Comparison of ENCODE assay signal across 12 cellular contexts in the genomic region with DNA sequence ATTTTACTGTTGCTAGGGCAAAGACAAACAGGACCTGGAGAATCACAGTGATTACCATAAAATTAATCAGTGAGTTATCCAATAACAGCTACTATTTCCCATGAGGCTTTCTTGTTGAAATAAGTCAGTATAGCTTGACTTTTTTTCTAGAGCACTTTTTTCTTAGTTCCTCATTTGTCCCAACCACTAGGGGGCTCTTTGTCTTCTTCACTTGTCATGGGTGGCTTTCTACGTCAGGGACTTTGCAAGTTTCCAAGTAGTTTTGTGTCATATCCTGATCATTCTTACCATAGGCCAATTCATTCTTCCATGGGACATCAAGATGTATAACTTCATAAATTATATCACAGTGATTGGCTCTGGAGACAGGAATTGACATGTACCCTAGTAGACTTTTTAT.
DNase-seq lines count a peak whose midpoint lies in the region; ATAC-seq and TF ChIP-seq lines count a peak whose summit lies in the region.
"Had no signal": no experiment of that assay in that cellular context is flagged by ENCODE, and none has a peak within 500 bp of the region (broad histone marks: within the 10 kb centered on the region; RNA-seq: fewer than 3 reads in every experiment).

No MANE protein-coding gene starts in this region.

- no peaks in the 10 kb centered on the region for H3K4me1 ChIP-seq in CD4-positive, alpha-beta memory T cell (ENCODE audit: insufficient read depth, low read length)
- H3K4me1 ChIP-seq: ascending aorta, SJSA1 had no signal

- H3K27me3 Mint-ChIP-seq in CD4-positive, alpha-beta memory T cell = no peaks in the 10 kb centered on the region
- H3K27me3 Mint-ChIP-seq in activated naive CD8-positive, alpha-beta T cell treated with anti-CD3 and anti-CD28 coated beads, Interleukin-2, amount 50 U/mL, for 24 hours = no peaks in the 10 kb centered on the region
- H3K27me3 Mint-ChIP-seq: naive B cell had no signal

- TF ChIP-seq CTCF in AG10803 (conservative IDR thresholded peaks at IDR 0.05; ENCODE audit: low read length) = peak; percentile 50

- H3K4me3 Mint-ChIP-seq in CD4-positive, alpha-beta memory T cell = no peak overlapping the region
- H3K4me3 Mint-ChIP-seq in activated naive CD8-positive, alpha-beta T cell treated with anti-CD3 and anti-CD28 coated beads, Interleukin-2, amount 50 U/mL, for 24 hours = no peak overlapping the region
- H3K4me3 Mint-ChIP-seq: naive B cell had no signal

- H3K36me3 ChIP-seq in H7 (replicated peaks; ENCODE audit: control insufficient read depth, insufficient read depth, low read length) = no peaks in the 10 kb centered on the region
- no peaks in the 10 kb centered on the region for H3K36me3 ChIP-seq in CD4-positive, alpha-beta memory T cell (ENCODE audit: insufficient read depth, low read length)
- H3K36me3 ChIP-seq: ascending aorta, SJSA1 had no signal

- no peaks in the 10 kb centered on the region for H3K27me3 ChIP-seq in H7 (ENCODE audit: control insufficient read depth, insufficient read depth, low read length)
- no peaks in the 10 kb centered on the region for H3K27me3 ChIP-seq in CD4-positive, alpha-beta memory T cell (ENCODE audit: insufficient read depth, low read length)
- H3K27me3 ChIP-seq: ascending aorta, SJSA1 had no signal

- H3K27ac Mint-ChIP-seq in CD4-positive, alpha-beta memory T cell = no peak overlapping the region
- no peak overlapping the region for H3K27ac Mint-ChIP-seq in activated naive CD8-positive, alpha-beta T cell treated with anti-CD3 and anti-CD28 coated beads, Interleukin-2, amount 50 U/mL, for 24 hours
- H3K27ac Mint-ChIP-seq: naive B cell had no signal

- POLR2A ChIA-PET in CD4-positive, alpha-beta memory T cell (lab: Charles Lee; ENCODE audit: partially characterized antibody) = no interaction called here

- H3K9me3 Mint-ChIP-seq in CD4-positive, alpha-beta memory T cell = peaks cover 2 to 30% (median 19%) of the 10 kb centered on the region in 8 donors
- H3K9me3 Mint-ChIP-seq in activated naive CD8-positive, alpha-beta T cell treated with anti-CD3 and anti-CD28 coated beads, Interleukin-2, amount 50 U/mL, for 24 hours = peaks cover 12% of the 10 kb centered on the region

- peak; percentile 20 for DNase-seq in AG10803 (ENCODE audit: low read depth)
- peak; percentile 46 for DNase-seq in H7
- peak; percentile 5 for DNase-seq in SW480 (ENCODE audit: low spot score)
- DNase-seq in iPS DF 4.7 (ENCODE audit: extremely low read depth, low spot score) = peak; percentile 16
- DNase-seq in CD4-positive, alpha-beta memory T cell = no peak
- DNase-seq in activated naive CD4-positive, alpha-beta T cell treated with Interleukin-2 at 50 U/mL for 16 hours = no peak
- DNase-seq in DMS79 (lab: John Stamatoyannopoulos, UW) = no peak
- DNase-seq in activated naive CD8-positive, alpha-beta T cell treated with anti-CD3 and anti-CD28 coated beads, Interleukin-2, amount 50 U/mL, for 24 hours = no peak
- DNase-seq: naive B cell; stimulated activated naive CD8-positive, alpha-beta T cell treated with anti-CD3 and anti-CD28 coated beads, Interleukin-15, Interleukin-2, amounts not matched to agents 100 U/mL and 50 U/mL, for 24 hours had no signal

- ATAC-seq in activated naive CD8-positive, alpha-beta T cell treated with anti-CD3 and anti-CD28 coated beads, Interleukin-2, amount 50 U/mL, for 24 hours = no peak
- ATAC-seq: stimulated activated naive CD8-positive, alpha-beta T cell treated with anti-CD3 and anti-CD28 coated beads, Interleukin-15, Interleukin-2, amounts not matched to agents 100 U/mL and 50 U/mL, for 24 hours had no signal

- H3K9me3 ChIP-seq in CD4-positive, alpha-beta memory T cell (ENCODE audit: control insufficient read depth in 1 of 2, low read length in 2 of 2) = no peaks in the 10 kb centered on the region
- H3K9me3 ChIP-seq: ascending aorta, SJSA1 had no signal

- H3K36me3 Mint-ChIP-seq in CD4-positive, alpha-beta memory T cell = no peaks in the 10 kb centered on the region
- no peaks in the 10 kb centered on the region for H3K36me3 Mint-ChIP-seq in activated naive CD8-positive, alpha-beta T cell treated with anti-CD3 and anti-CD28 coated beads, Interleukin-2, amount 50 U/mL, for 24 hours (ENCODE audit: low read depth)
- H3K36me3 Mint-ChIP-seq: naive B cell had no signal

- CTCF ChIA-PET in CD4-positive, alpha-beta memory T cell (lab: Charles Lee; ENCODE audit: partially characterized antibody) = no interaction called here

- no peaks in the 10 kb centered on the region for H3K4me1 Mint-ChIP-seq in CD4-positive, alpha-beta memory T cell
- no peaks in the 10 kb centered on the region for H3K4me1 Mint-ChIP-seq in activated naive CD8-positive, alpha-beta T cell treated with anti-CD3 and anti-CD28 coated beads, Interleukin-2, amount 50 U/mL, for 24 hours
- H3K4me1 Mint-ChIP-seq: naive B cell had no signal

- no peak overlapping the region for H3K4me3 ChIP-seq in AG10803 (ENCODE audit: low read length)
- no peak overlapping the region for H3K4me3 ChIP-seq in H7 (ENCODE audit: insufficient read depth, low read depth, low read length)
- H3K4me3 ChIP-seq in CD4-positive, alpha-beta memory T cell (ENCODE audit: low read length in 2 of 2) = no peak overlapping the region
- H3K4me3 ChIP-seq: ascending aorta, SJSA1 had no signal

- intact Hi-C loops in CD4-positive, alpha-beta memory T cell (cut with micrococcal nuclease) = no loop called here

- no peak overlapping the region for H3K27ac ChIP-seq in CD4-positive, alpha-beta memory T cell (ENCODE audit: low read depth, low read length)
- H3K27ac ChIP-seq: ascending aorta, SJSA1 had no signal

Comparison
In these comparisons a context has a peak if more than half of its experiments do, and no peak if none do; other contexts are left out.
1. DNase-seq: peak in AG10803 (single experiment), H7 (single experiment), SW480 (single experiment) and iPS DF 4.7 (single experiment); none in CD4-positive, alpha-beta memory T cell (0 of 5), activated naive CD4-positive, alpha-beta T cell treated with Interleukin-2 at 50 U/mL for 16 hours (single experiment), DMS79 (single experiment) and activated naive CD8-positive, alpha-beta T cell treated with anti-CD3 and anti-CD28 coated beads, Interleukin-2, amount 50 U/mL, for 24 hours (single experiment).